ENCODE assay signal across 1 cellular context in the genomic region with DNA sequence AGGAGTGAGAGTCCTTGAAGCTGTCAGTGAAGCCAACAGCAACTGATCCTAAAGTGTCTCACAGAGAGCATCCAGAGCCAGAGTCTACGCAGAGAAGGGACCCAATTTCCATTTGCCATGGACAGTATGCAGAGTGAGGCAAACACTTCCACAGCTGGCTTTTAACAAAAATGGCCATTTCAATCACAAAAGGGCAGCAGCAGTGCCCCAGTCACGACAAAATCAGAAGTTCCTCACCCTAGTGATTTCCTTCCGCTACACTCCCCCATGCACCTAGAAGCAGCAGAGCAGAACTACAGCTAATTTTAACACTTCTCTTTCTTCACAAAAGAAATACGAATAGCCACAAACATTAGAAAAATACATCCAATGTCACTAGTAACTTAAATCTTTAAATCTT.
TF ChIP-seq lines count a peak whose summit lies in the region.

No MANE protein-coding gene starts in this region.

TF ChIP-seq in GM12878, 131 proteins besides CTCF, POLR2A, EP300 and RAD21 (continued from another document):
- no peak for TF ChIP-seq ZBTB11 (CRISPR knock-in tag; IDR thresholded peaks at IDR 0.05)
- no peak for TF ChIP-seq TCF7 (IDR thresholded peaks at IDR 0.05; ENCODE audit: borderline replicate concordance)
- TF ChIP-seq, protein P1, sequence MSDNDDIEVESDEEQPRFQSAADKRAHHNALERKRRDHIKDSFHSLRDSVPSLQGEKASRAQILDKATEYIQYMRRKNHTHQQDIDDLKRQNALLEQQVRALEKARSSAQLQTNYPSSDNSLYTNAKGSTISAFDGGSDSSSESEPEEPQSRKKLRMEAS (IDR thresholded peaks at IDR 0.05; ENCODE audit: low read depth, low read length), result no peak
- TF ChIP-seq SP1 (IDR thresholded peaks at IDR 0.05; ENCODE audit: low read depth, low read length), result no peak
- TF ChIP-seq RB1 (IDR thresholded peaks at IDR 0.05; ENCODE audit: borderline replicate concordance), result no peak
- no peak for TF ChIP-seq SUZ12 (IDR thresholded peaks at IDR 0.05; ENCODE audit: unreplicated experiment)
- no peak for TF ChIP-seq SIX5 (IDR thresholded peaks at IDR 0.05; ENCODE audit: low read depth, low read length, severe bottlenecking)
- no peak for TF ChIP-seq TARDBP (IDR thresholded peaks at IDR 0.05; ENCODE audit: borderline replicate concordance)
- TF ChIP-seq EED (IDR thresholded peaks at IDR 0.05; ENCODE audit: low read depth), result no peak; the same call in 1 of the 2 replicates
- TF ChIP-seq HDGF (IDR thresholded peaks at IDR 0.05), result no peak
- TF ChIP-seq ESRRA (IDR thresholded peaks at IDR 0.05; ENCODE audit: low read length), result no peak
- peak in 1 of 2 experiments; percentile 87; a peak in 2 of 4 replicates for TF ChIP-seq ETV6 (conservative IDR thresholded peaks at IDR 0.05 in 1 of 2, IDR thresholded peaks at IDR 0.05 in 1 of 2; ENCODE audit: borderline replicate concordance in 1 of 2, low read depth in 1 of 2)
- no peak for TF ChIP-seq TCF3 (IDR thresholded peaks at IDR 0.05; ENCODE audit: borderline replicate concordance, insufficient read depth, low read depth, low read length)
- TF ChIP-seq SRF (IDR thresholded peaks at IDR 0.05; ENCODE audit: low read depth in 2 of 2, low read length in 2 of 2), result no peak
- TF ChIP-seq RAD51 (IDR thresholded peaks at IDR 0.05), result no peak
- no peak for TF ChIP-seq ZNF384 (IDR thresholded peaks at IDR 0.05; ENCODE audit: borderline replicate concordance, low read depth, low read length)
- TF ChIP-seq, protein P2, sequence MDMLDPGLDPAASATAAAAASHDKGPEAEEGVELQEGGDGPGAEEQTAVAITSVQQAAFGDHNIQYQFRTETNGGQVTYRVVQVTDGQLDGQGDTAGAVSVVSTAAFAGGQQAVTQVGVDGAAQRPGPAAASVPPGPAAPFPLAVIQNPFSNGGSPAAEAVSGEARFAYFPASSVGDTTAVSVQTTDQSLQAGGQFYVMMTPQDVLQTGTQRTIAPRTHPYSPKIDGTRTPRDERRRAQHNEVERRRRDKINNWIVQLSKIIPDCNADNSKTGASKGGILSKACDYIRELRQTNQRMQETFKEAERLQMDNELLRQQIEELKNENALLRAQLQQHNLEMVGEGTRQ (IDR thresholded peaks at IDR 0.05; ENCODE audit: borderline replicate concordance, low read depth, low read length), result no peak
- TF ChIP-seq MEF2A (IDR thresholded peaks at IDR 0.05; ENCODE audit: insufficient read depth, low read depth, low read length), result peak; percentile 81
- TF ChIP-seq TAF1 (IDR thresholded peaks at IDR 0.05; ENCODE audit: borderline replicate concordance, low read depth, low read length), result no peak
- TF ChIP-seq MLLT1 (IDR thresholded peaks at IDR 0.05), result no peak
- TF ChIP-seq ZNF687 (IDR thresholded peaks at IDR 0.05), result no peak
- TF ChIP-seq KDM1A (IDR thresholded peaks at IDR 0.05; ENCODE audit: borderline replicate concordance), result no peak
- TF ChIP-seq SREBF1 (IDR thresholded peaks at IDR 0.05; ENCODE audit: low read length), result no peak
- TF ChIP-seq BRCA1 (IDR thresholded peaks at IDR 0.05; ENCODE audit: low read depth, low read length), result no peak
- 0 out of 2 replicates have a peak, but pooled peaks have one; percentile 35 for TF ChIP-seq TCF12 (IDR thresholded peaks at IDR 0.05; ENCODE audit: low read depth, low read length)
- no peak for TF ChIP-seq NR2C1 (IDR thresholded peaks at IDR 0.05)
- no peak for TF ChIP-seq YBX1 (IDR thresholded peaks at IDR 0.05)
- TF ChIP-seq BMI1 (IDR thresholded peaks at IDR 0.05; ENCODE audit: borderline replicate concordance), result no peak
- TF ChIP-seq JUND (IDR thresholded peaks at IDR 0.05; ENCODE audit: low read depth, low read length), result no peak
- TF ChIP-seq KAT2A (conservative IDR thresholded peaks at IDR 0.05; ENCODE audit: control insufficient read depth, low read depth, low read length), result no peak
TF ChIP-seq in GM12878: peak in this region for 19.
